ENCODE assay signal across 13 cellular contexts in the genomic region with DNA sequence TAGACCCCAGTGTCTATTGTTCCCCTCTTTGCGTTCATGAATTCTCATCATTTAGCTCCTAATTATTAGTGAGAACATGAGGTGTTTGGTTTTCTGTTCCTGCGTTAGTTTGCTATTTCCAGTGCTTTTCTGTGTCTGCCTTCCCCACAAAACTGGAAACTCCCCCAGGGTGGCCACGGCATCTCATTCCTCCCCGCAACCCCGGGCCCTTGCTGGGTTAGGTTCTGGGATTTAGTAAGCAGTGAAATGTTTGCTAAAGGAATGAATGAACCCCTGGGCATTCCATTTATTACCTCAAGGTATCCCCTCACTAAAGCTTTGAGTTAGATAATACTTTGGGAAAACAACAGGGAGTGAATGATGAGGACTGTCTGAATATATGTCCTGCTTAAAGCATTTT.
DNase-seq lines count a peak whose midpoint lies in the region; ATAC-seq, FAIRE-seq and TF ChIP-seq lines count a peak whose summit lies in the region.
"Had no signal": no experiment of that assay in that cellular context is flagged by ENCODE, and none has a peak within 500 bp of the region (broad histone marks: within the 10 kb centered on the region; RNA-seq: fewer than 3 reads in every experiment).

No MANE protein-coding gene starts in this region.

- ATAC-seq in GM18867 (IDR thresholded peaks at IDR 0.05; ENCODE audit: unreplicated experiment), result peak; percentile 30
- ATAC-seq in GM19452 (IDR thresholded peaks at IDR 0.05; ENCODE audit: unreplicated experiment), result peak; percentile 31
- ATAC-seq in HG03103 (IDR thresholded peaks at IDR 0.05; ENCODE audit: low read depth, unreplicated experiment), result peak; percentile 12
- ATAC-seq in HepG2, result peak; percentile 56
- ATAC-seq in GM18858 (IDR thresholded peaks at IDR 0.05; ENCODE audit: unreplicated experiment), result no peak
- no peak for ATAC-seq in body of pancreas

- POLR2A ChIA-PET in HepG2 (lab: Yijun Ruan, JAX), result interaction anchor here (0.6 to 1.5 kb wide), 8 partner anchors 31 to 143 kb away, joined by 3 to 19 read pairs (median 5); a partner anchor contains a TSS

- DNase-seq in HepG2 (ENCODE audit: low spot score) (no peak), GM12892 (ENCODE audit: insufficient read length) (no peak), body of pancreas (no peak)
- DNase-seq: NCI-H1092, SHP77 had no signal

- CTCF ChIA-PET in HepG2 (lab: Yijun Ruan, JAX; ENCODE audit: low intra/inter-chr PET ratio, low total read pairs), result no interaction called here

- H3K9ac ChIP-seq in HepG2 (ENCODE audit: insufficient read depth, low read depth, low read length), result peak overlapping the region; percentile 60
- H3K9ac ChIP-seq: parathyroid adenoma had no signal

- H3K27me3 ChIP-seq in HepG2 (ENCODE audit: control insufficient read depth in 1 of 2, insufficient read depth in 2 of 2, low read length in 2 of 2) (no peaks in the 10 kb centered on the region), body of pancreas (no peaks in the 10 kb centered on the region)

- H3K4me3 ChIP-seq in HepG2 (replicated peaks in 1 of 3; ENCODE audit: insufficient read depth in 1 of 3, low read depth in 2 of 3, low read length in 3 of 3) (peak overlapping the region; percentile 19 to 61 (median 49); a peak in 5 of 6 replicates), body of pancreas (no peak overlapping the region)
- H3K4me3 ChIP-seq: lung had no signal

- TF ChIP-seq CTCF in HepG2 (CRISPR knock-in tag; IDR thresholded peaks at IDR 0.05), result no peak
- no peak for TF ChIP-seq CTCF in body of pancreas (IDR thresholded peaks at IDR 0.05)

- peak overlapping the region; percentile 69 for H2AFZ ChIP-seq in HepG2 (ENCODE audit: low read length)
- H2AFZ ChIP-seq: parathyroid adenoma had no signal

- H3K4me1 ChIP-seq in HepG2 (ENCODE audit: insufficient read depth, low read length), result peaks cover 28% of the 10 kb centered on the region
- no peaks in the 10 kb centered on the region for H3K4me1 ChIP-seq in body of pancreas
- H3K4me1 ChIP-seq: parathyroid adenoma had no signal

- H3K27ac ChIP-seq in HepG2 (ENCODE audit: extremely low read length, insufficient read depth, low read length), result peak overlapping the region; percentile 80
- no peak overlapping the region for H3K27ac ChIP-seq in body of pancreas
- H3K27ac ChIP-seq: parathyroid adenoma had no signal

- no peaks in the 10 kb centered on the region for H3K79me2 ChIP-seq in HepG2 (ENCODE audit: insufficient read depth, low read length)
- H3K79me2 ChIP-seq: parathyroid adenoma had no signal

- H4K20me1 ChIP-seq in HepG2 (ENCODE audit: insufficient read depth, low read length), result no peaks in the 10 kb centered on the region

- peak overlapping the region; percentile 85 for H3K4me2 ChIP-seq in HepG2 (ENCODE audit: low read depth, low read length)

- H3K9me3 ChIP-seq in HepG2 (ENCODE audit: low read length) (no peaks in the 10 kb centered on the region), body of pancreas (no peaks in the 10 kb centered on the region)

- in situ Hi-C loops in HepG2 (cut with HindIII; ENCODE audit: extremely low pct_ligation_motif_present, low pct_unique_long_range_greater_than_20kb), result loop anchor here (10.0 kb wide), 1 partner anchor 104 kb away; no protein-coding TSS in a partner anchor

- 9% methylated on average over 5 of the region's 5 CpGs for WGBS in HepG2 (ENCODE audit: low lambda C conversion rate)
- WGBS in body of pancreas, 2 donors, result 90% methylated on average over 5 of the region's 5 CpGs

- H3K36me3 ChIP-seq in HepG2 (replicated peaks in 1 of 2; ENCODE audit: control insufficient read depth in 1 of 2, insufficient read depth in 2 of 2, low read length in 2 of 2) (no peaks in the 10 kb centered on the region), body of pancreas (replicated peaks in 1 of 2; ENCODE audit: insufficient read depth in 1 of 2, low read depth in 2 of 2) (no peaks in the 10 kb centered on the region)

- no peak for TF ChIP-seq POLR2A in HepG2 (IDR thresholded peaks at IDR 0.05; ENCODE audit: insufficient read depth in 1 of 2, low read depth in 2 of 2, low read length in 2 of 2)
- no peak for TF ChIP-seq POLR2A in GM12892 (IDR thresholded peaks at IDR 0.05; ENCODE audit: low read depth, low read length)
- TF ChIP-seq POLR2A in body of pancreas (IDR thresholded peaks at IDR 0.05), result no peak

- intact Hi-C loops in HepG2 (cut with micrococcal nuclease; ENCODE audit: unreplicated experiment), result loop anchor here (2.0 to 5.0 kb wide), 3 partner anchors 39 to 164 kb away; no protein-coding TSS in a partner anchor
- intact Hi-C loops in body of pancreas (cut with DNase I), result no loop called here

- no TSS peak for BruUV-seq in HepG2 (replicated peaks; lab: Mats Ljungman, UMichigan)

- TF ChIP-seq EP300 in HepG2 (IDR thresholded peaks at IDR 0.05; ENCODE audit: low read depth in 2 of 2, low read length in 2 of 2), result no peak
- TF ChIP-seq EP300 in HepG2 (CRISPR knock-in tag; IDR thresholded peaks at IDR 0.05; ENCODE audit: borderline replicate concordance), result no peak

- FAIRE-seq in HepG2 (lab: Jason Lieb, UNC), result no peak
- no peak for FAIRE-seq in GM12892 (lab: Jason Lieb, UNC)
- FAIRE-seq: endometrium, H1 had no signal

- TF ChIP-seq RAD21 in HepG2 (CRISPR knock-in tag; IDR thresholded peaks at IDR 0.05), result no peak

TF ChIP-seq in HepG2, 621 proteins besides CTCF, POLR2A, EP300 and RAD21:
- TF ChIP-seq, protein P1, sequence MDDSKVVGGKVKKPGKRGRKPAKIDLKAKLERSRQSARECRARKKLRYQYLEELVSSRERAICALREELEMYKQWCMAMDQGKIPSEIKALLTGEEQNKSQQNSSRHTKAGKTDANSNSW (CRISPR knock-in tag; IDR thresholded peaks at IDR 0.05; ENCODE audit: borderline replicate concordance), result no peak
- TF ChIP-seq, protein P2, sequence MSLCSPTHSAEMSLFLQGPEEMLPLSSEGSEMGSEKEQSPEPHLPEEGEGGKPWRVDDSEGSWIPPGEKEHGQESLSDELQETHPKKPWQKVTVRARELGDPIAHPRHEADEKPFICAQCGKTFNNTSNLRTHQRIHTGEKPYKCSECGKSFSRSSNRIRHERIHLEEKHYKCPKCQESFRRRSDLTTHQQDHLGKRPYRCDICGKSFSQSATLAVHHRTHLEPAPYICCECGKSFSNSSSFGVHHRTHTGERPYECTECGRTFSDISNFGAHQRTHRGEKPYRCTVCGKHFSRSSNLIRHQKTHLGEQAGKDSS (CRISPR knock-in tag; IDR thresholded peaks at IDR 0.05; ENCODE audit: borderline replicate concordance, low read depth), result no peak
- TF ChIP-seq, protein P3, sequence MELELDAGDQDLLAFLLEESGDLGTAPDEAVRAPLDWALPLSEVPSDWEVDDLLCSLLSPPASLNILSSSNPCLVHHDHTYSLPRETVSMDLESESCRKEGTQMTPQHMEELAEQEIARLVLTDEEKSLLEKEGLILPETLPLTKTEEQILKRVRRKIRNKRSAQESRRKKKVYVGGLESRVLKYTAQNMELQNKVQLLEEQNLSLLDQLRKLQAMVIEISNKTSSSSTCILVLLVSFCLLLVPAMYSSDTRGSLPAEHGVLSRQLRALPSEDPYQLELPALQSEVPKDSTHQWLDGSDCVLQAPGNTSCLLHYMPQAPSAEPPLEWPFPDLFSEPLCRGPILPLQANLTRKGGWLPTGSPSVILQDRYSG (CRISPR knock-in tag; IDR thresholded peaks at IDR 0.05), result no peak
- TF ChIP-seq ZNF44 (CRISPR knock-in tag; IDR thresholded peaks at IDR 0.05), result 0 out of 2 replicates have a peak, but pooled peaks have one; percentile 23

Comparison
In these comparisons a context has a peak if more than half of its experiments do, and no peak if none do; other contexts are left out.
1. ATAC-seq: peak in GM18867 (single experiment), GM19452 (single experiment), HG03103 (single experiment) and HepG2 (single experiment); none in GM18858 (single experiment) and body of pancreas (single experiment).
2. H3K4me3 ChIP-seq: peak in HepG2 (3 of 3); none in body of pancreas (0 of 2).